Comparison of ENCODE assay signal across 17 cellular contexts in genomic region chr2:177183860-177184259, GRCh38. TPM values are rescaled to one million over a fixed set of nuclear protein-coding genes. Genes with fewer than 3 reads are reported as not detected.
DNase-seq lines count a peak whose midpoint lies in the region; ATAC-seq, FAIRE-seq and TF ChIP-seq lines count a peak whose summit lies in the region.
"Had no signal": no experiment of that assay in that cellular context is flagged by ENCODE, and none has a peak within 500 bp of the region (broad histone marks: within the 10 kb centered on the region; RNA-seq: fewer than 3 reads in every experiment).

No MANE protein-coding gene starts in this region.

- TF ChIP-seq CTCF in mucosa of descending colon (IDR thresholded peaks at IDR 0.05), result no peak

- peak; percentile 38 for FAIRE-seq in GM12891 (lab: Jason Lieb, UNC)
- FAIRE-seq: GM18507 had no signal

- H3K27me3 ChIP-seq in adipocyte (replicated peaks; ENCODE audit: control insufficient read depth, insufficient read depth, low read length), result no peaks in the 10 kb centered on the region

- H3K4me1 ChIP-seq in adipocyte (ENCODE audit: control insufficient read depth, insufficient read depth, low read length) (peaks cover 21% of the 10 kb centered on the region), mucosa of descending colon (ENCODE audit: low read depth) (peaks cover 10% of the 10 kb centered on the region)

- no peak overlapping the region for H3K9ac ChIP-seq in adipocyte (ENCODE audit: low read length)
- H3K9ac ChIP-seq: GM23248 had no signal

- intact Hi-C loops in left colon (cut with DNase I, micrococcal nuclease), result no loop called here
- intact Hi-C loops in mucosa of descending colon (cut with DNase I, micrococcal nuclease), result no loop called here

- no peaks in the 10 kb centered on the region for H3K36me3 ChIP-seq in adipocyte (ENCODE audit: control insufficient read depth, insufficient read depth, low read length, severe bottlenecking)
- H3K36me3 ChIP-seq in mucosa of descending colon (ENCODE audit: low read depth), result no peaks in the 10 kb centered on the region

- H3K4me3 ChIP-seq in adipocyte (ENCODE audit: low read length) (no peak overlapping the region), mucosa of descending colon (no peak overlapping the region)
- H3K4me3 ChIP-seq: GM23248 had no signal

- no peak for TF ChIP-seq POLR2A in GM12891 (IDR thresholded peaks at IDR 0.05; ENCODE audit: low read depth, low read length)

- no peaks in the 10 kb centered on the region for H3K9me3 ChIP-seq in adipocyte (ENCODE audit: control insufficient read depth, low read length)
- no peaks in the 10 kb centered on the region for H3K9me3 ChIP-seq in mucosa of descending colon

- DNase-seq in GM12891 (ENCODE audit: insufficient read length, low spot score) (no peak), adipocyte (ENCODE audit: low read depth) (peak; percentile 47), left colon (no peak), mucosa of descending colon (no peak), NCI-H2029 (lab: John Stamatoyannopoulos, UW) (no peak)
- no peak for DNase-seq in activated CD4-positive, alpha-beta T cell treated with anti-CD3 and anti-CD28 coated beads, Interleukin-2, amount 50 U/mL, for 1 hour
- DNase-seq: 8988T; ACHN; C1 segment of cervical spinal cord; Calu3; CD4-positive, alpha-beta T cell; DMS 273 treated with DMSO at 0.1 percent for 48 hours; GM23248; H9 had no signal

- ATAC-seq in left colon (peak; percentile 31), mucosa of descending colon (peak; percentile 37), HG02970 (IDR thresholded peaks at IDR 0.05; ENCODE audit: low FRiP score, unreplicated experiment) (no peak), HG02938 (IDR thresholded peaks at IDR 0.05; ENCODE audit: unreplicated experiment) (no peak)

TF ChIP-seq in GM12891, 5 proteins besides CTCF, POLR2A, EP300 and RAD21:
- TF ChIP-seq POLR2AphosphoS5 (IDR thresholded peaks at IDR 0.05; ENCODE audit: low read depth, low read length) (no peak), TAF1 (IDR thresholded peaks at IDR 0.05; ENCODE audit: low read depth, low read length) (no peak), SPI1 (IDR thresholded peaks at IDR 0.05; ENCODE audit: low read depth, low read length) (no peak), PAX5 (IDR thresholded peaks at IDR 0.05; ENCODE audit: insufficient read depth, low read length, severe bottlenecking) (no peak), POU2F2 (IDR thresholded peaks at IDR 0.05; ENCODE audit: low read depth, low read length) (no peak)

RNA-seq across cellular contexts. Expression of gene HNRNPA3, which starts 28.7 kb away (rescaled TPM):
- polyA plus RNA-seq in GM12891 (2012; ENCODE audit: low read depth, missing spikeins), result 339 TPM
- 100 to 1,000 TPM; 107 to 177 TPM for total RNA-seq in left colon
- 100 to 1,000 TPM; 133 to 169 (median 151) TPM for total RNA-seq in mucosa of descending colon

Comparison
In these comparisons a context has a peak if more than half of its experiments do, and no peak if none do; other contexts are left out.
1. ATAC-seq: peak in left colon (single experiment) and mucosa of descending colon (single experiment); none in HG02970 (single experiment) and HG02938 (single experiment).